In the genomic region with DNA sequence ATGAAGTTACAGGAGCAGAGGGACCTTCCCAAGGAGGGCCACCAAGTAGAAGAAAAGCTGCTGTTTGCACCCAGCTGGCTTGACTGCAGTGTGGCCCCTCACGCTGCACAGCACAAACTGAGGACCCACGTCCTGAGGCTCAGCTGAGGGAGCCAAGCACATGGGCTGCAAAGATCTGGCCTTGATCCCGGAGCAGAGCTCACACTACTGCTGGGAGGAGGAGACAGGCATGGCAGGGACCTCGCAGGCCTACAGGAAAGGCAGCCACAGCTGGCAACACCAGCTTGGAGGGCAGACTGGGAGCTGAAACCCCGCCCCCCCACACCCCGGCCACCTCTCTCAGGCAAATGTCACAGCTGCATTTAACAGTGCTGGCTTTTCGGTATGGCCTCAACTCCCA, we compare ENCODE assay signal across 14 cellular contexts. TPM values are rescaled to one million over a fixed set of nuclear protein-coding genes. Genes with fewer than 3 reads are reported as not detected.
DNase-seq lines count a peak whose midpoint lies in the region; ATAC-seq and TF ChIP-seq lines count a peak whose summit lies in the region.
"Had no signal": no experiment of that assay in that cellular context is flagged by ENCODE, and none has a peak within 500 bp of the region (broad histone marks: within the 10 kb centered on the region; RNA-seq: fewer than 3 reads in every experiment).

No MANE protein-coding gene starts in this region.

- H3K4me3 ChIP-seq in dorsolateral prefrontal cortex (no peak overlapping the region), right lobe of liver (no peak overlapping the region), spleen (no peak overlapping the region)

- WGBS in right lobe of liver (ENCODE audit: insufficient coverage, low coverage, low lambda C conversion rate, missing lambda C conversion rate) = 74% methylated on average over 4 of the region's 7 CpGs
- 72 to 85% (median 82%) methylated on average over 4 to 7 of the region's 7 CpGs for WGBS in spleen, 5 donors

- no peak for TF ChIP-seq CTCF in dorsolateral prefrontal cortex (IDR thresholded peaks at IDR 0.05 in 54 of 56, conservative IDR thresholded peaks at IDR 0.05 in 2 of 56; ENCODE audit: low read depth in 1 of 56, partially characterized antibody in 56 of 56)
- no peak for TF ChIP-seq CTCF in right lobe of liver (IDR thresholded peaks at IDR 0.05)
- no peak for TF ChIP-seq CTCF in spleen (IDR thresholded peaks at IDR 0.05 in 8 of 11, conservative IDR thresholded peaks at IDR 0.05 in 3 of 11)

- intact Hi-C loops in dorsolateral prefrontal cortex (cut with DNase I) (no loop called here), right lobe of liver (cut with DNase I) (loop anchor here in 1 of 2 donors (10.0 kb wide), 1 partner anchor 80 kb away; no protein-coding TSS in a partner anchor), spleen (cut with DNase I; ENCODE audit: low total_unique reads) (no loop called here)

- peaks cover 0 to 3% (median 0%) of the 10 kb centered on the region in 45 donors for H3K27me3 ChIP-seq in dorsolateral prefrontal cortex
- H3K27me3 ChIP-seq in right lobe of liver = no peaks in the 10 kb centered on the region
- H3K27me3 ChIP-seq in spleen (replicated peaks in 1 of 7) = no peaks in the 10 kb centered on the region

- in situ Hi-C loops in G401 (cut with HindIII; ENCODE audit: low sequenced_read_pairs) = no loop called here

- H3K27ac ChIP-seq in dorsolateral prefrontal cortex (no peak overlapping the region), right lobe of liver (no peak overlapping the region), spleen (no peak overlapping the region)

- peaks cover 0 to 2% (median 0%) of the 10 kb centered on the region in 4 donors for H3K36me3 ChIP-seq in right lobe of liver
- peaks cover 0 to 22% (median 0%) of the 10 kb centered on the region in 6 donors for H3K36me3 ChIP-seq in spleen

- TF ChIP-seq POLR2A in right lobe of liver (IDR thresholded peaks at IDR 0.05) (no peak), spleen (IDR thresholded peaks at IDR 0.05) (no peak)

- peaks cover 0 to 33% (median 11%) of the 10 kb centered on the region in 4 donors for H3K4me1 ChIP-seq in right lobe of liver
- peaks cover 0 to 26% (median 7%) of the 10 kb centered on the region in 6 donors for H3K4me1 ChIP-seq in spleen

- ATAC-seq in right lobe of liver = peak in 1 of 4 donors; percentile 28
- no peak for ATAC-seq in GM18511 (IDR thresholded peaks at IDR 0.05; ENCODE audit: unreplicated experiment)
- ATAC-seq: activated CD8-positive, alpha-beta memory T cell treated with anti-CD3 and anti-CD28 coated beads, Interleukin-2, amount 10 ng/mL, durations not matched to agents 7 days and 5 days; PC-3 had no signal

- peak; percentile 1 for DNase-seq in activated CD4-positive, CD25-positive, alpha-beta regulatory T cell treated with anti-CD3 and anti-CD28 coated beads, Interleukin-2, amount 50 U/mL, for 72 hours
- DNase-seq in activated CD4-positive, CD25-positive, alpha-beta regulatory T cell (lab: John Stamatoyannopoulos, UW) = no peak
- DNase-seq in dorsolateral prefrontal cortex (peak in 6 of 10 donors; percentile 19 to 49 (median 40)), right lobe of liver (peak in 2 of 3 donors; percentile 50 to 67), spleen (peak; percentile 45), germinal center (ENCODE audit: low spot score) (no peak), G401 (ENCODE audit: low spot score) (no peak)
- DNase-seq: activated CD8-positive, alpha-beta memory T cell treated with anti-CD3 and anti-CD28 coated beads, Interleukin-2, amount 10 ng/mL, durations not matched to agents 7 days and 5 days; activated naive CD4-positive, alpha-beta T cell treated with Interleukin-2 at 50 U/mL for 16 hours; CD4-positive, alpha-beta memory T cell; mesenchymal stem cell; NCI-H146; PC-3 had no signal

- H3K9me3 ChIP-seq in right lobe of liver (no peaks in the 10 kb centered on the region), spleen (no peaks in the 10 kb centered on the region)

RNA-seq across cellular contexts. Expression of gene KLHL25, which starts 39.7 kb away (rescaled TPM):
- total RNA-seq in dorsolateral prefrontal cortex = 10 to 100 TPM in 75 of 120 experiments, 1 to 10 TPM in 45; 6.4 to 24.6 (median 10.7) TPM
- 10 to 100 TPM in 3 of 6 experiments, 1 to 10 TPM in 3; 5.8 to 21.7 (median 13.4) TPM for total RNA-seq in right lobe of liver
- 1 to 10 TPM; 2.7 to 4.6 (median 4.0) TPM for total RNA-seq in spleen
- 1 to 10 TPM in 2 of 3 donors, under 1 TPM in 1; 1.00 to 2.4 (median 1.7) TPM for polyA plus RNA-seq in spleen
- total RNA-seq in G401 (2014; rRNA removed; shearing (Covaris generic)) = 11.2 and 15.6 TPM in 2 replicates

Comparison
In these comparisons a context has a peak if more than half of its experiments do, and no peak if none do; other contexts are left out.
1. DNase-seq: peak in activated CD4-positive, CD25-positive, alpha-beta regulatory T cell treated with anti-CD3 and anti-CD28 coated beads, Interleukin-2, amount 50 U/mL, for 72 hours (single experiment), dorsolateral prefrontal cortex (6 of 10), right lobe of liver (2 of 3) and spleen (single experiment); none in activated CD4-positive, CD25-positive, alpha-beta regulatory T cell (0 of 4), germinal center (single experiment) and G401 (single experiment).